ENCODE assay signal across 8 cellular contexts in the genomic region with DNA sequence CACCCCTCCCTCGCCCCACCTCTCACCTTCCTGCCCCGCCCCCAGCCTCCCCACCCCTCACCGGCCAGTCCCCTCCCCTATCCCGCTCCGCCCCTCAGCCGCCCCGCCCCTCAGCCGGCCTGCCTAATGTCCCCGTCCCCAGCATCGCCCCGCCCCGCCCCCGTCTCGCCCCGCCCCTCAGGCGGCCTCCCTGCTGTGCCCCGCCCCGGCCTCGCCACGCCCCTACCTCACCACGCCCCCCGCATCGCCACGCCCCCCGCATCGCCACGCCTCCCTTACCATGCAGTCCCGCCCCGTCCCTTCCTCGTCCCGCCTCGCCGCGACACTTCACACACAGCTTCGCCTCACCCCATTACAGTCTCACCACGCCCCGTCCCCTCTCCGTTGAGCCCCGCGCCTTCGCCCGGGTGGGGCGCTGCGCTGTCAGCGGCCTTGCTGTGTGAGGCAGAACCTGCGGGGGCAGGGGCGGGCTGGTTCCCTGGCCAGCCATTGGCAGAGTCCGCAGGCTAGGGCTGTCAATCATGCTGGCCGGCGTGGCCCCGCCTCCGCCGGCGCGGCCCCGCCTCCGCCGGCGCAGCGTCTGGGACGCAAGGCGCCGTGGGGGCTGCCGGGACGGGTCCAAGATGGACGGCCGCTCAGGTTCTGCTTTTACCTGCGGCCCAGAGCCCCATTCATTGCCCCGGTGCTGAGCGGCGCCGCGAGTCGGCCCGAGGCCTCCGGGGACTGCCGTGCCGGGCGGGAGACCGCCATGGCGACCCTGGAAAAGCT. TPM values are rescaled to one million over a fixed set of nuclear protein-coding genes. Genes with fewer than 3 reads are reported as not detected.
DNase-seq lines count a peak whose midpoint lies in the region; ATAC-seq and TF ChIP-seq lines count a peak whose summit lies in the region.

A gene (plus strand): TSS at position 604 of the 768 bp plus-strand sequence. CDS start 145 bp downstream, at position 749.
A gene (minus strand): TSS at position 461 of the 768 bp plus-strand sequence.

- 2% methylated on average over 49 of the region's 81 CpGs for WGBS in right lobe of liver (ENCODE audit: insufficient coverage, low coverage, low lambda C conversion rate, missing lambda C conversion rate)

- no peaks in the 10 kb centered on the region for H3K36me3 ChIP-seq in right lobe of liver

- no peaks in the 10 kb centered on the region for H3K9me3 ChIP-seq in right lobe of liver

- H3K4me1 ChIP-seq in right lobe of liver: peaks cover 0 to 43% (median 11%) of the 10 kb centered on the region in 4 donors

- ATAC-seq in GM19395 (IDR thresholded peaks at IDR 0.05; ENCODE audit: unreplicated experiment): peak; percentile 65
- peak; percentile 60 for ATAC-seq in HG03558 (IDR thresholded peaks at IDR 0.05; ENCODE audit: extremely low read depth, unreplicated experiment)
- peak; percentile 84 to 89 (median 86) for ATAC-seq in right lobe of liver

- peak within 1 kb of the TSS; percentile 65 to 78 (median 73) for H3K27ac ChIP-seq in right lobe of liver

- intact Hi-C loops in right lobe of liver (cut with DNase I): no loop called here

- peak within 1 kb of the TSS; percentile 77 to 93 (median 88) for H3K4me3 ChIP-seq in right lobe of liver

- peak; percentile 98 for DNase-seq in CD1c-positive myeloid dendritic cell (ENCODE audit: extremely low spot score)
- DNase-seq in NCI-H748 treated with DMSO at 0.1 percent for 48 hours (lab: John Stamatoyannopoulos, UW): peak; percentile 33
- peak; percentile 97 for DNase-seq in activated CD4-positive, alpha-beta T cell treated with anti-CD3 and anti-CD28 coated beads, Interleukin-2, amount 50 U/mL, for 4 hours
- DNase-seq in dermis microvascular lymphatic vessel endothelial cell (ENCODE audit: low read depth in 2 of 2): peak; percentile 76 to 94
- DNase-seq in right lobe of liver: peak; percentile 99
- DNase-seq in stimulated activated CD4-positive, alpha-beta T cell treated with anti-CD3 and anti-CD28 coated beads, Interleukin-4, amount 100 ng/mL, for 1 hour: peak; percentile 97

- no peak for TF ChIP-seq CTCF in right lobe of liver (IDR thresholded peaks at IDR 0.05)

- no peaks in the 10 kb centered on the region for H3K27me3 ChIP-seq in right lobe of liver

- TF ChIP-seq POLR2A in right lobe of liver (IDR thresholded peaks at IDR 0.05): peak; percentile 66

RNA-seq across cellular contexts. Expression of the first gene that starts in this region (rescaled TPM):
- total RNA-seq in dermis microvascular lymphatic vessel endothelial cell (26.2 and 71.8 TPM in 2 replicates), right lobe of liver (10 to 100 TPM; 25.5 to 37.8 (median 30.3) TPM)

RNA-seq across cellular contexts. Expression of the second gene that starts in this region (rescaled TPM):
- total RNA-seq in dermis microvascular lymphatic vessel endothelial cell (not detected in 2 replicates), right lobe of liver (not detected)

Comparison
In these comparisons a context has a peak if more than half of its experiments do, and no peak if none do; other contexts are left out.
1. Peak in every context shown above with its lines: DNase-seq, ATAC-seq, H3K4me3 ChIP-seq and H3K27ac ChIP-seq.
2. DNase-seq: peak in every context shown above with its lines; median percentile 99 in right lobe of liver; 98 in CD1c-positive myeloid dendritic cell; 97 in activated CD4-positive, alpha-beta T cell treated with anti-CD3 and anti-CD28 coated beads, Interleukin-2, amount 50 U/mL, for 4 hours; 97 in stimulated activated CD4-positive, alpha-beta T cell treated with anti-CD3 and anti-CD28 coated beads, Interleukin-4, amount 100 ng/mL, for 1 hour; 85 in dermis microvascular lymphatic vessel endothelial cell; 33 in NCI-H748 treated with DMSO at 0.1 percent for 48 hours.